9 cellular contexts compared by ENCODE assay signal in genomic region chr22:32233091-32233490, GRCh38. TPM values are rescaled to one million over a fixed set of nuclear protein-coding genes. Genes with fewer than 3 reads are reported as not detected.
"Had no signal": no experiment of that assay in that cellular context is flagged by ENCODE, and none has a peak within 500 bp of the region (broad histone marks: within the 10 kb centered on the region; RNA-seq: fewer than 3 reads in every experiment).

No MANE protein-coding gene starts in this region.

- H3K4me3 Mint-ChIP-seq: HFFc6 had no signal

- DNase-seq: GM23248, GOT3, H7, HFFc6, IMR-90 had no signal

- ATAC-seq: HCT116 had no signal

- H3K9me3 Mint-ChIP-seq: HFFc6 had no signal

- FAIRE-seq: HTR-8/SVneo had no signal

RNA-seq across cellular contexts. Expression of gene SLC5A4, which starts 22.1 kb away (rescaled TPM):
- total RNA-seq: GM23248, H7, HFFc6, HT-29 had no signal

RNA-seq across cellular contexts. Expression of gene RFPL2, which starts 28.2 kb away (rescaled TPM):
- total RNA-seq: GM23248, H4, HFFc6, HT-29, IMR-90 had no signal
